Comparison of ENCODE assay signal across 17 cellular contexts in the genomic region with DNA sequence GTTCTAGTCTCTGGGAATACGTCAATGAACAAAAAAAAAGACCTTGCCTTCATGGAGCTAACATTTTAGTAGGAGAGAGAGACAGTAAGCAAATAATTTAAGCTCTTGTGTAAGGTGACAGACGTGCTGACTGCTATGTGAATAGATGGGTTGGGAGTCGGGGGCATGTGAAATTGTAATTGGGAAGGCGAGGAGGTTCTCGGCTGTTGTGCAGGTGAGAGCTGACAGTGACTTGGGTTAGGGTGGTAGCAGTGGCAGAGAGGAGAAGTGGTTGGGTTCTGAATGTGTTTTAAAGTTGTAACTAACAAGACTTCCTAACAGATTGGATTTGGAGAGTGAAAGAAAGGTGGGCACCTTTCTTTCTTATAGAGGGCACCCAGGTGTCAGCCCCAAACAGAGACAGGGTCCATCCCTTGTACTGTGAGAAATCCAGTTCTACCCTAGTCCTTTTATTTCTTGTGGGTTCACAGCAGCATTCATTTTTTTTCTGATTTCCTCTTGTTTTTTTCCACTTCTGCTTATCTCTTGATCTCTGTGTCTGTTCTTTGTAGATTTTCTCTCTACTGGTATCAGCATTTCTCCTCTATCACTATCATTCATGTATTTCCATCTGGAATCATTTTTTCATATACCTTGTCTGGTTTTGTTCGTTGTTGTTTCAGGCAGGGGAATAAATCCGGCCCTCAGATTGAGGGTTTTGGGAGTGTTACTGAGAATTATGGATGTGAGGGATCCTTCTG. TPM values are rescaled to one million over a fixed set of nuclear protein-coding genes. Genes with fewer than 3 reads are reported as not detected.
DNase-seq lines count a peak whose midpoint lies in the region; ATAC-seq, FAIRE-seq and TF ChIP-seq lines count a peak whose summit lies in the region.
"Had no signal": no experiment of that assay in that cellular context is flagged by ENCODE, and none has a peak within 500 bp of the region (broad histone marks: within the 10 kb centered on the region; RNA-seq: fewer than 3 reads in every experiment).

No MANE protein-coding gene starts in this region.

- peak overlapping the region; percentile 17 for H3K4me3 Mint-ChIP-seq in activated naive CD8-positive, alpha-beta T cell
- H3K4me3 Mint-ChIP-seq in activated naive CD8-positive, alpha-beta T cell treated with anti-CD3 and anti-CD28 coated beads for 36 hours: no peak overlapping the region
- H3K4me3 Mint-ChIP-seq in osteocyte (ENCODE audit: unreplicated experiment) (no peak overlapping the region), glutamatergic neuron (ENCODE audit: unreplicated experiment) (no peak overlapping the region)
- no peak overlapping the region for H3K4me3 Mint-ChIP-seq in stimulated activated memory B cell treated with anti-CD40 and anti-IgM and Interleukin-4, amounts not matched to agents 10 μg/mL and 1 μg/mL and 100 μg/mL, for 72 hours

- H3K36me3 ChIP-seq in K562 (ENCODE audit: control insufficient read depth, insufficient read depth, low read length): peaks cover 83% of the 10 kb centered on the region

- no peaks in the 10 kb centered on the region for H3K9me3 Mint-ChIP-seq in activated naive CD8-positive, alpha-beta T cell (ENCODE audit: low read depth)
- no peaks in the 10 kb centered on the region for H3K9me3 Mint-ChIP-seq in activated naive CD8-positive, alpha-beta T cell treated with anti-CD3 and anti-CD28 coated beads for 36 hours
- H3K9me3 Mint-ChIP-seq in osteocyte (ENCODE audit: unreplicated experiment): no peaks in the 10 kb centered on the region
- no peaks in the 10 kb centered on the region for H3K9me3 Mint-ChIP-seq in glutamatergic neuron (ENCODE audit: unreplicated experiment)
- no peaks in the 10 kb centered on the region for H3K9me3 Mint-ChIP-seq in stimulated activated memory B cell treated with anti-CD40 and anti-IgM and Interleukin-4, amounts not matched to agents 10 μg/mL and 1 μg/mL and 100 μg/mL, for 72 hours

- no peaks in the 10 kb centered on the region for H3K79me2 ChIP-seq in K562 (ENCODE audit: control insufficient read depth, insufficient read depth, low read length)

- TF ChIP-seq RAD21 in K562 (CRISPR knock-in tag; conservative IDR thresholded peaks at IDR 0.05 in 1 of 2, IDR thresholded peaks at IDR 0.05 in 1 of 2): no peak

- no peak overlapping the region for H3K4me2 ChIP-seq in K562 (ENCODE audit: insufficient read depth, low read length)

- no peak overlapping the region for H3K27ac ChIP-seq in K562 (ENCODE audit: extremely low read depth, low read depth, low read length)

- in situ Hi-C loops in K562 (cut with MboI): no loop called here

- H3K4me1 Mint-ChIP-seq in activated naive CD8-positive, alpha-beta T cell (ENCODE audit: low read depth): peaks cover 13% of the 10 kb centered on the region
- peaks cover 3% of the 10 kb centered on the region for H3K4me1 Mint-ChIP-seq in activated naive CD8-positive, alpha-beta T cell treated with anti-CD3 and anti-CD28 coated beads for 36 hours
- H3K4me1 Mint-ChIP-seq in osteocyte (ENCODE audit: unreplicated experiment) (peaks cover 37% of the 10 kb centered on the region), glutamatergic neuron (ENCODE audit: low read depth, unreplicated experiment) (no peaks in the 10 kb centered on the region)
- peaks cover 8% of the 10 kb centered on the region for H3K4me1 Mint-ChIP-seq in stimulated activated memory B cell treated with anti-CD40 and anti-IgM and Interleukin-4, amounts not matched to agents 10 μg/mL and 1 μg/mL and 100 μg/mL, for 72 hours

- no peak overlapping the region for H3K27ac Mint-ChIP-seq in activated naive CD8-positive, alpha-beta T cell
- H3K27ac Mint-ChIP-seq in activated naive CD8-positive, alpha-beta T cell treated with anti-CD3 and anti-CD28 coated beads for 36 hours: no peak overlapping the region
- H3K27ac Mint-ChIP-seq in osteocyte (ENCODE audit: unreplicated experiment) (peak overlapping the region; percentile 58), glutamatergic neuron (ENCODE audit: unreplicated experiment) (no peak overlapping the region)
- H3K27ac Mint-ChIP-seq in stimulated activated memory B cell treated with anti-CD40 and anti-IgM and Interleukin-4, amounts not matched to agents 10 μg/mL and 1 μg/mL and 100 μg/mL, for 72 hours: no peak overlapping the region

- intact Hi-C loops in K562 (cut with micrococcal nuclease): no loop called here

- TF ChIP-seq CTCF in K562 (IDR thresholded peaks at IDR 0.05 in 2 of 3, conservative IDR thresholded peaks at IDR 0.05 in 1 of 3; ENCODE audit: insufficient read depth in 2 of 3, low read depth in 1 of 3, low read length in 3 of 3) (no peak), osteocyte (IDR thresholded peaks at IDR 0.05) (no peak), GM10248 (IDR thresholded peaks at IDR 0.05; ENCODE audit: control extremely low read depth, extremely low read depth, low read depth, missing control alignments) (no peak), glutamatergic neuron (IDR thresholded peaks at IDR 0.05; ENCODE audit: partially characterized antibody, unreplicated experiment) (no peak)

- H3K9ac ChIP-seq in K562 (ENCODE audit: insufficient read depth in 1 of 2, low read depth in 2 of 2, low read length in 2 of 2): no peak overlapping the region

- no peaks in the 10 kb centered on the region; a peak in 2 of 5 replicates for H3K4me1 ChIP-seq in K562 (replicated peaks in 1 of 2; ENCODE audit: control insufficient read depth in 2 of 2, insufficient read depth in 2 of 2, low read length in 2 of 2)

- peak; percentile 48 for TF ChIP-seq POLR2A in K562 (conservative IDR thresholded peaks at IDR 0.05)

- H3K36me3 Mint-ChIP-seq in activated naive CD8-positive, alpha-beta T cell: no peaks in the 10 kb centered on the region
- peaks cover 34% of the 10 kb centered on the region for H3K36me3 Mint-ChIP-seq in activated naive CD8-positive, alpha-beta T cell treated with anti-CD3 and anti-CD28 coated beads for 36 hours
- peaks cover 11% of the 10 kb centered on the region for H3K36me3 Mint-ChIP-seq in osteocyte (ENCODE audit: unreplicated experiment)
- no peaks in the 10 kb centered on the region for H3K36me3 Mint-ChIP-seq in glutamatergic neuron (ENCODE audit: unreplicated experiment)
- H3K36me3 Mint-ChIP-seq in stimulated activated memory B cell treated with anti-CD40 and anti-IgM and Interleukin-4, amounts not matched to agents 10 μg/mL and 1 μg/mL and 100 μg/mL, for 72 hours: no peaks in the 10 kb centered on the region

- BruUV-seq in K562 (replicated peaks; lab: Mats Ljungman, UMichigan): no TSS peak

- no peak for DNase-seq in activated naive CD8-positive, alpha-beta T cell treated with anti-CD3 and anti-CD28 coated beads for 36 hours
- no peak for DNase-seq in K562 (ENCODE audit: extremely low read depth in 1 of 4, low spot score in 3 of 4)
- DNase-seq in osteocyte (ENCODE audit: extremely low spot score, unreplicated experiment): no peak
- no peak for DNase-seq in GM10248 (ENCODE audit: extremely low spot score)
- DNase-seq in glutamatergic neuron: no peak
- DNase-seq: Calu3, Karpas-422, NCI-H1105 treated with DMSO at 0.1 percent for 48 hours, NCI-H187 treated with DMSO at 0.1 percent for 48 hours, NCI-H446 had no signal

- FAIRE-seq in K562 (lab: Jason Lieb, UNC): no peak
- FAIRE-seq: A204.1, G401.6 had no signal

- POLR2A ChIA-PET in K562 (lab: Yijun Ruan, JAX): interaction anchor here (0.6 to 1.0 kb wide), 3 partner anchors 9 to 61 kb away, joined by 3 to 4 read pairs (median 3); no protein-coding TSS in a partner anchor
- POLR2A ChIA-PET in GM10248 (lab: Yijun Ruan, JAX): no interaction called here

- WGBS in K562 (ENCODE audit: insufficient coverage, low coverage, missing lambda C conversion rate): 77% methylated on average over 7 of the region's 7 CpGs

- ATAC-seq in SK-N-SH treated with all-trans-retinoic acid at 6 μM for 48 hours (no peak), K562 (no peak; the same call in none of the 3 replicates)
- no peak for ATAC-seq in stimulated activated memory B cell treated with anti-CD40 and anti-IgM and Interleukin-4, amounts not matched to agents 10 μg/mL and 1 μg/mL and 100 μg/mL, for 72 hours
- ATAC-seq: Panc1, Right ventricle myocardium inferior had no signal

- CTCF ChIA-PET in K562 (lab: Yijun Ruan, JAX; ENCODE audit: low intra/inter-chr PET ratio): no interaction called here
- CTCF ChIA-PET in GM10248 (lab: Yijun Ruan, JAX): interaction anchor here (1.5 to 2.8 kb wide), 2 partner anchors 10 to 19 kb away, joined by 3 to 13 read pairs; no protein-coding TSS in a partner anchor

- H3K4me3 ChIP-seq in K562: no peak overlapping the region

- peaks cover 3% of the 10 kb centered on the region; the same call in 1 of the 2 replicates for H4K20me1 ChIP-seq in K562 (replicated peaks; ENCODE audit: control insufficient read depth, insufficient read depth, low read length)

- no peaks in the 10 kb centered on the region for H3K27me3 Mint-ChIP-seq in activated naive CD8-positive, alpha-beta T cell
- no peaks in the 10 kb centered on the region for H3K27me3 Mint-ChIP-seq in activated naive CD8-positive, alpha-beta T cell treated with anti-CD3 and anti-CD28 coated beads for 36 hours
- H3K27me3 Mint-ChIP-seq in osteocyte (ENCODE audit: unreplicated experiment): no peaks in the 10 kb centered on the region
- H3K27me3 Mint-ChIP-seq in glutamatergic neuron (ENCODE audit: unreplicated experiment): no peaks in the 10 kb centered on the region
- no peaks in the 10 kb centered on the region for H3K27me3 Mint-ChIP-seq in stimulated activated memory B cell treated with anti-CD40 and anti-IgM and Interleukin-4, amounts not matched to agents 10 μg/mL and 1 μg/mL and 100 μg/mL, for 72 hours

- TF ChIP-seq EP300 in K562 (IDR thresholded peaks at IDR 0.05; ENCODE audit: low read length): no peak

- no peaks in the 10 kb centered on the region for H3K9me3 ChIP-seq in K562 (replicated peaks; ENCODE audit: control insufficient read depth, insufficient read depth, low read depth, low read length)

- no peaks in the 10 kb centered on the region for H3K9me1 ChIP-seq in K562 (ENCODE audit: control insufficient read depth, insufficient read depth, low read length)

- H3K27me3 ChIP-seq in K562 (ENCODE audit: control insufficient read depth in 2 of 2, insufficient read depth in 2 of 2, low read length in 2 of 2): no peaks in the 10 kb centered on the region

- no peak overlapping the region for H2AFZ ChIP-seq in K562 (ENCODE audit: low read depth, low read length)

RNA-seq across cellular contexts. Expression of a gene that starts 15.4 kb away (rescaled TPM):
- under 1 TPM; 0.21 to 0.36 TPM for total RNA-seq in activated naive CD8-positive, alpha-beta T cell treated with anti-CD3 and anti-CD28 coated beads for 36 hours
- total RNA-seq in K562 (2011; cell fraction: chromatin; rRNA removed; ENCODE audit: low replicate concordance): 0.53 and 0.69 TPM in 2 replicates
- total RNA-seq in K562 (2011; cell fraction: nucleolus; rRNA removed): 0.33 and 0.79 TPM in 2 replicates
- 0.31 and 0.44 TPM in 2 replicates for total RNA-seq in K562 (2011; cell fraction: nucleoplasm; rRNA removed)
- total RNA-seq in K562 (2014; rRNA removed) (0.33 and 0.45 TPM in 2 replicates), K562 (2014; rRNA removed; fragmentation: Illumina TruSeq; extraction: Trizol) (0.07 and 0.10 TPM in 2 replicates), K562 (2015; rRNA removed; fragmentation: Illumina TruSeq; extraction: Trizol) (0.18 and 0.30 TPM in 2 replicates), K562 (2021) (0.25 and 0.53 TPM in 2 replicates), osteocyte (0.10 and 0.27 TPM in 2 replicates), glutamatergic neuron (ENCODE audit: unreplicated experiment) (0.69 TPM)
- polyA plus RNA-seq in K562 (2011; rRNA removed) (0.15 and 0.22 TPM in 2 replicates), K562 (2014; fragmentation: Illumina TruSeq; extraction: Trizol) (0.12 and 0.26 TPM in 2 replicates), K562 (2014; fragmentation: Nextera tagmentation; extraction: Ambion mirVana) (not detected), K562 (2014; rRNA removed) (0.28 and 0.41 TPM in 2 replicates)
- polyA plus RNA-seq in K562 (2011; cell fraction: cytosol; rRNA removed): 0.13 and 0.18 TPM in 2 replicates
- polyA plus RNA-seq in K562 (2011; cell fraction: nucleus; rRNA removed): 0.79 and 0.84 TPM in 2 replicates
- 0.25 and 0.43 TPM in 2 replicates for polyA plus RNA-seq in K562 (2012)
- 0.11 and 0.18 TPM in 2 replicates for polyA minus RNA-seq in K562 (2011; rRNA and poly(A)+ RNA removed)
- not detected in 2 replicates for polyA minus RNA-seq in K562 (2011; cell fraction: cytosol; rRNA and poly(A)+ RNA removed)
- polyA minus RNA-seq in K562 (2011; cell fraction: nucleus; rRNA and poly(A)+ RNA removed): 0.13 and 0.78 TPM in 2 replicates

RNA-seq across cellular contexts. Expression of a gene that starts 41.7 kb away (rescaled TPM):
- not detected for total RNA-seq in activated naive CD8-positive, alpha-beta T cell treated with anti-CD3 and anti-CD28 coated beads for 36 hours
- not detected in 2 replicates for total RNA-seq in K562 (2011; cell fraction: chromatin; rRNA removed; ENCODE audit: low replicate concordance)
- not detected in 2 replicates for total RNA-seq in K562 (2011; cell fraction: nucleolus; rRNA removed)
- not detected in 2 replicates for total RNA-seq in K562 (2011; cell fraction: nucleoplasm; rRNA removed)
- total RNA-seq in K562 (2014; rRNA removed) (not detected in 2 replicates), K562 (2014; rRNA removed; fragmentation: Illumina TruSeq; extraction: Trizol) (not detected in 2 replicates), K562 (2015; rRNA removed; fragmentation: Illumina TruSeq; extraction: Trizol) (not detected in 2 replicates), K562 (2021) (not detected in 2 replicates), osteocyte (11.8 and 13.6 TPM in 2 replicates), glutamatergic neuron (ENCODE audit: unreplicated experiment) (not detected)
- polyA plus RNA-seq in K562 (2011; rRNA removed) (not detected in 2 replicates), K562 (2014; fragmentation: Illumina TruSeq; extraction: Trizol) (not detected in 2 replicates), K562 (2014; fragmentation: Nextera tagmentation; extraction: Ambion mirVana) (not detected), K562 (2014; rRNA removed) (not detected in 2 replicates)
- polyA plus RNA-seq in K562 (2011; cell fraction: cytosol; rRNA removed): not detected in 2 replicates
- not detected in 2 replicates for polyA plus RNA-seq in K562 (2011; cell fraction: nucleus; rRNA removed)
- polyA plus RNA-seq in K562 (2012): not detected in 2 replicates
- not detected in 2 replicates for polyA minus RNA-seq in K562 (2011; rRNA and poly(A)+ RNA removed)
- not detected in 2 replicates for polyA minus RNA-seq in K562 (2011; cell fraction: cytosol; rRNA and poly(A)+ RNA removed)
- polyA minus RNA-seq in K562 (2011; cell fraction: nucleus; rRNA and poly(A)+ RNA removed): not detected in 2 replicates
- total RNA-seq: Calu3 had no signal

Comparison
In these comparisons a context has a peak if more than half of its experiments do, and no peak if none do; other contexts are left out.
1. RNA of a gene that starts 41.7 kb away (total RNA-seq): 11.8 to 13.6 TPM in osteocyte; not detected in glutamatergic neuron (single experiment), not detected in activated naive CD8-positive, alpha-beta T cell treated with anti-CD3 and anti-CD28 coated beads for 36 hours and not detected in K562; every median in the first group is over 10 times any median in the second.